1 cellular context compared by ENCODE assay signal in the genomic region with DNA sequence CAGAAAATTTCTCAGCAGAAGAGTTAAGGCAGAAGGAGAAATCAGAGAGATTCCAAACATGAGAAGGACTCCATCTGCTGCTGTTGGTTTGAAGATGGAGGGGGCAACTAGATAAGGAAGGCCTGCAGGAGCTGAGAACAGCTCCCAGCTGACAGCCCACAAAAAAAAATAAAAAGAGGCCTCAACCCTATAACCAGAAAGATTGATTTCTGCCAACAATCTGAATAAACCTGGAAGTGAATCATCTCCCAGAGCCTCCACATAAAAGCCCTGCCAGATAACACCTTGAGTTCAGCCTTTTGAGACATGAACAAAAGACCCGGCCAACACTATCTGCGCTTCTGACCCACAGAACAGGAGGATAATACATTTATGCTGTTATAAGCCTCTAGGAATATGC.
TF ChIP-seq lines count a peak whose summit lies in the region.

No MANE protein-coding gene starts in this region.

TF ChIP-seq in endothelial cell of umbilical vein, 7 proteins besides CTCF, POLR2A, EP300 and RAD21:
- no peak for TF ChIP-seq FOS (IDR thresholded peaks at IDR 0.05; ENCODE audit: borderline replicate concordance, insufficient read depth, low read length)
- TF ChIP-seq POLR2AphosphoS5 (IDR thresholded peaks at IDR 0.05; ENCODE audit: insufficient read depth, low read depth, low read length), result no peak
- TF ChIP-seq, protein P1, sequence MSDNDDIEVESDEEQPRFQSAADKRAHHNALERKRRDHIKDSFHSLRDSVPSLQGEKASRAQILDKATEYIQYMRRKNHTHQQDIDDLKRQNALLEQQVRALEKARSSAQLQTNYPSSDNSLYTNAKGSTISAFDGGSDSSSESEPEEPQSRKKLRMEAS (IDR thresholded peaks at IDR 0.05; ENCODE audit: insufficient read depth, insufficient read length), result no peak
- no peak for TF ChIP-seq EZH2 (IDR thresholded peaks at IDR 0.05; ENCODE audit: borderline replicate concordance, low read depth, low read length, severe bottlenecking)
- no peak for TF ChIP-seq GATA2 (IDR thresholded peaks at IDR 0.05; ENCODE audit: insufficient read depth, insufficient read length, low read depth, low read length)
- TF ChIP-seq MYC (IDR thresholded peaks at IDR 0.05; ENCODE audit: low read depth, low read length), result no peak
- TF ChIP-seq JUN (IDR thresholded peaks at IDR 0.05; ENCODE audit: borderline replicate concordance, insufficient read depth, insufficient read length, low read depth), result no peak
